Comparison of ENCODE assay signal across 11 cellular contexts in genomic region chr13:47036291-47037008, GRCh38.
DNase-seq lines count a peak whose midpoint lies in the region; ATAC-seq and TF ChIP-seq lines count a peak whose summit lies in the region.
"Had no signal": no experiment of that assay in that cellular context is flagged by ENCODE, and none has a peak within 500 bp of the region (broad histone marks: within the 10 kb centered on the region; RNA-seq: fewer than 3 reads in every experiment).

No MANE protein-coding gene starts in this region.

- TF ChIP-seq POLR2A in uterus (IDR thresholded peaks at IDR 0.05), result no peak

- H3K9me3 ChIP-seq in endodermal cell (ENCODE audit: control insufficient read depth, low read length), result no peaks in the 10 kb centered on the region
- H3K9me3 ChIP-seq in aorta (ENCODE audit: control insufficient read depth, low read length), result no peaks in the 10 kb centered on the region
- no peaks in the 10 kb centered on the region for H3K9me3 ChIP-seq in uterus

- H3K27ac ChIP-seq in endodermal cell (ENCODE audit: low read depth, low read length) (no peak overlapping the region), aorta (ENCODE audit: low read depth in 1 of 2, low read length in 2 of 2) (no peak overlapping the region), uterus (no peak overlapping the region), caudate nucleus (ENCODE audit: low read depth, low read length) (no peak overlapping the region)
- H3K27ac ChIP-seq: cardiac muscle cell had no signal

- H3K4me3 Mint-ChIP-seq in endodermal cell, result no peak overlapping the region
- H3K4me3 Mint-ChIP-seq: CD4-positive, alpha-beta T cell had no signal

- H3K4me3 ChIP-seq in endodermal cell (ENCODE audit: low read length), result no peak overlapping the region
- H3K4me3 ChIP-seq in aorta (ENCODE audit: low read length in 2 of 2), result no peak overlapping the region
- no peak overlapping the region for H3K4me3 ChIP-seq in uterus
- H3K4me3 ChIP-seq: cardiac muscle cell had no signal

- ATAC-seq in GM18502 (IDR thresholded peaks at IDR 0.05; ENCODE audit: poor library complexity, unreplicated experiment) (peak; percentile 100), GM21447 (IDR thresholded peaks at IDR 0.05; ENCODE audit: unreplicated experiment) (peak; percentile 100), HG03159 (IDR thresholded peaks at IDR 0.05; ENCODE audit: unreplicated experiment) (peak; percentile 100), aorta (ENCODE audit: low FRiP score) (no peak)

- H3K36me3 ChIP-seq in endodermal cell (ENCODE audit: control insufficient read depth, insufficient read depth, low read length) (no peaks in the 10 kb centered on the region), aorta (ENCODE audit: control insufficient read depth in 1 of 2, insufficient read depth in 2 of 2, low read length in 1 of 2) (no peaks in the 10 kb centered on the region), uterus (no peaks in the 10 kb centered on the region)
- H3K36me3 ChIP-seq: cardiac muscle cell had no signal

- H3K9ac ChIP-seq in endodermal cell (ENCODE audit: extremely low read depth, low read length, poor library complexity, severe bottlenecking), result no peak overlapping the region

- peaks cover 49% of the 10 kb centered on the region for H3K4me1 Mint-ChIP-seq in endodermal cell

- DNase-seq in endodermal cell, result no peak
- no peak for DNase-seq in middle frontal gyrus (ENCODE audit: extremely low spot score, low spot score)
- DNase-seq in aorta, result no peak
- no peak for DNase-seq in uterus
- no peak for DNase-seq in caudate nucleus (lab: John Stamatoyannopoulos, UW)
- DNase-seq: CD4-positive, alpha-beta T cell; NCI-H510A treated with DMSO at 0.1 percent for 48 hours had no signal

- 67 to 90% methylated on average over 1 to 5 of the region's 5 CpGs for WGBS in endodermal cell (ENCODE audit: insufficient coverage in 1 of 2, insufficient read length in 1 of 2), 2 experiments
- 61 to 71% methylated on average over 5 of the region's 5 CpGs for WGBS in aorta, 2 donors

- H3K9me3 Mint-ChIP-seq in endodermal cell, result no peaks in the 10 kb centered on the region
- H3K9me3 Mint-ChIP-seq: CD4-positive, alpha-beta T cell had no signal

- peak overlapping the region; percentile 59 for H3K27ac Mint-ChIP-seq in endodermal cell
- H3K27ac Mint-ChIP-seq: CD4-positive, alpha-beta T cell had no signal

- H3K4me1 ChIP-seq in endodermal cell (ENCODE audit: control insufficient read depth, insufficient read depth, low read length) (peaks cover 2% of the 10 kb centered on the region), aorta (ENCODE audit: control insufficient read depth in 1 of 2, insufficient read depth in 2 of 2, low read length in 2 of 2) (no peaks in the 10 kb centered on the region), uterus (no peaks in the 10 kb centered on the region)

- intact Hi-C loops in aorta (cut with DNase I) (no loop called here), uterus (cut with DNase I; ENCODE audit: low total_unique reads) (no loop called here)

- H3K27me3 ChIP-seq in endodermal cell (ENCODE audit: control insufficient read depth, insufficient read depth, low read length, poor library complexity, severe bottlenecking), result peaks cover 54% of the 10 kb centered on the region
- no peaks in the 10 kb centered on the region for H3K27me3 ChIP-seq in aorta (ENCODE audit: control insufficient read depth in 1 of 2, insufficient read depth in 2 of 2, low read length in 1 of 2)
- H3K27me3 ChIP-seq in uterus, result no peaks in the 10 kb centered on the region
- H3K27me3 ChIP-seq: cardiac muscle cell had no signal

- H3K36me3 Mint-ChIP-seq in endodermal cell (ENCODE audit: low read depth), result no peaks in the 10 kb centered on the region

- peaks cover 39% of the 10 kb centered on the region for H3K27me3 Mint-ChIP-seq in endodermal cell (ENCODE audit: insufficient read depth)

- TF ChIP-seq CTCF in endodermal cell (conservative IDR thresholded peaks at IDR 0.05), result no peak
- no peak for TF ChIP-seq CTCF in uterus (IDR thresholded peaks at IDR 0.05)
